ENCODE assay signal across 22 cellular contexts in genomic region chr20:33910529-33911327, GRCh38.
DNase-seq lines count a peak whose midpoint lies in the region; ATAC-seq, FAIRE-seq and TF ChIP-seq lines count a peak whose summit lies in the region.
"Had no signal": no experiment of that assay in that cellular context is flagged by ENCODE, and none has a peak within 500 bp of the region (broad histone marks: within the 10 kb centered on the region; RNA-seq: fewer than 3 reads in every experiment).

No MANE protein-coding gene starts in this region.

- intact Hi-C loops in head of caudate nucleus (cut with DNase I), result no loop called here

- peaks cover 18% of the 10 kb centered on the region for H3K27me3 Mint-ChIP-seq in nephron (ENCODE audit: low read depth)
- H3K27me3 Mint-ChIP-seq: stimulated activated naive CD8-positive, alpha-beta T cell treated with anti-CD3 and anti-CD28 coated beads, Interleukin-15, Interleukin-2, amounts not matched to agents 100 ng/mL and 50 ng/mL, for 24 hours had no signal

- no peak overlapping the region for H3K4me2 ChIP-seq in A549
- peak overlapping the region; percentile 36 for H3K4me2 ChIP-seq in SU-DHL-6 (ENCODE audit: low read depth, low read length, poor library complexity, severe bottlenecking)

- no peak for DNase-seq in A549 (ENCODE audit: low read depth in 1 of 2, low spot score in 1 of 2)
- no peak for DNase-seq in GM12891 (ENCODE audit: insufficient read length, low spot score)
- no peak for DNase-seq in head of caudate nucleus
- DNase-seq in HAP-1 (ENCODE audit: low spot score in 2 of 2), result no peak
- no peak for DNase-seq in caudate nucleus (lab: John Stamatoyannopoulos, UW)
- no peak for DNase-seq in inferior parietal cortex (ENCODE audit: extremely low spot score)
- DNase-seq: activated CD4-positive, alpha-beta T cell treated with anti-CD3 and anti-CD28 coated beads, Interleukin-2, amount 10 ng/mL, durations not matched to agents 7 days and 5 days; amniotic stem cell; COR-L47; H7; NCI-H1694; NCI-H524 treated with DMSO at 0.1 percent for 48 hours; Right ventricle myocardium superior; T-cell had no signal

- H3K9me3 Mint-ChIP-seq in nephron, result no peaks in the 10 kb centered on the region
- H3K9me3 Mint-ChIP-seq: activated CD4-positive, alpha-beta T cell treated with anti-CD3 and anti-CD28 coated beads, Interleukin-2, amount 10 ng/mL, durations not matched to agents 7 days and 5 days; central memory CD8-positive, alpha-beta T cell; natural killer cell treated with Interleukin-12 subunit alpha and Interleukin-12 subunit beta and Interleukin-15 and Interleukin-18, amount 100 ng/mL, for 72 hours; stimulated activated naive CD8-positive, alpha-beta T cell treated with anti-CD3 and anti-CD28 coated beads, Interleukin-15, Interleukin-2, amounts not matched to agents 100 ng/mL and 50 ng/mL, for 24 hours; T-cell had no signal

- H4K20me1 ChIP-seq in SU-DHL-6 (ENCODE audit: low read depth, low read length), result no peaks in the 10 kb centered on the region

- TF ChIP-seq EP300 in A549 (IDR thresholded peaks at IDR 0.05), result no peak

- H3K4me1 ChIP-seq in A549, result peaks cover 17% of the 10 kb centered on the region
- peaks cover 24% of the 10 kb centered on the region for H3K4me1 ChIP-seq in HAP-1

- H3K9ac ChIP-seq in SU-DHL-6 (ENCODE audit: low read length), result peak overlapping the region; percentile 31

- H3K36me3 ChIP-seq in SU-DHL-6 (ENCODE audit: low read length) (no peaks in the 10 kb centered on the region), HAP-1 (replicated peaks) (no peaks in the 10 kb centered on the region)

- H3K9me3 ChIP-seq in A549 (no peaks in the 10 kb centered on the region), SU-DHL-6 (ENCODE audit: insufficient read depth, low read length) (no peaks in the 10 kb centered on the region), HAP-1 (no peaks in the 10 kb centered on the region)

- peak overlapping the region; percentile 16 for H2AFZ ChIP-seq in SU-DHL-6 (ENCODE audit: low read depth, low read length, severe bottlenecking)

- H3K27ac Mint-ChIP-seq in nephron, result peak overlapping the region in 2 of 3 experiments; percentile 25 to 90
- H3K27ac Mint-ChIP-seq: activated CD4-positive, alpha-beta T cell treated with anti-CD3 and anti-CD28 coated beads, Interleukin-2, amount 10 ng/mL, durations not matched to agents 7 days and 5 days; natural killer cell treated with Interleukin-12 subunit alpha and Interleukin-12 subunit beta and Interleukin-15 and Interleukin-18, amount 100 ng/mL, for 72 hours; stimulated activated naive CD8-positive, alpha-beta T cell treated with anti-CD3 and anti-CD28 coated beads, Interleukin-15, Interleukin-2, amounts not matched to agents 100 ng/mL and 50 ng/mL, for 24 hours; T-cell had no signal

- H3K4me3 ChIP-seq in A549, result no peak overlapping the region
- no peak overlapping the region for H3K4me3 ChIP-seq in SU-DHL-6 (ENCODE audit: insufficient read depth, low read length, poor library complexity, severe bottlenecking)
- H3K4me3 ChIP-seq in HAP-1, result no peak overlapping the region

- no peak for TF ChIP-seq POLR2A in A549 (IDR thresholded peaks at IDR 0.05; ENCODE audit: low read length)
- no peak for TF ChIP-seq POLR2A in GM12891 (IDR thresholded peaks at IDR 0.05; ENCODE audit: low read depth, low read length)

- peaks cover 39% of the 10 kb centered on the region for H3K4me1 Mint-ChIP-seq in nephron
- H3K4me1 Mint-ChIP-seq: central memory CD8-positive, alpha-beta T cell had no signal

- no peaks in the 10 kb centered on the region; the same call in 1 of the 2 replicates for H3F3A ChIP-seq in SU-DHL-6 (ENCODE audit: insufficient read depth)

- POLR2A ChIA-PET in A549 (lab: Yijun Ruan, JAX), result no interaction called here

- ATAC-seq in A549, result no peak
- ATAC-seq: natural killer cell treated with Interleukin-12 subunit alpha and Interleukin-12 subunit beta and Interleukin-15 and Interleukin-18, amount 100 ng/mL, for 72 hours; T-cell had no signal

- TF ChIP-seq RAD21 in A549 (conservative IDR thresholded peaks at IDR 0.05 in 1 of 2, IDR thresholded peaks at IDR 0.05 in 1 of 2), result no peak

- no peaks in the 10 kb centered on the region for H3K79me2 ChIP-seq in SU-DHL-6 (ENCODE audit: insufficient read depth, low read length)

- H3K36me3 Mint-ChIP-seq in nephron (ENCODE audit: low read depth), result no peaks in the 10 kb centered on the region
- H3K36me3 Mint-ChIP-seq: natural killer cell treated with Interleukin-12 subunit alpha and Interleukin-12 subunit beta and Interleukin-15 and Interleukin-18, amount 100 ng/mL, for 72 hours; T-cell had no signal

- H3K27me3 ChIP-seq in SU-DHL-6 (ENCODE audit: low read length), result no peaks in the 10 kb centered on the region
- no peaks in the 10 kb centered on the region for H3K27me3 ChIP-seq in HAP-1 (ENCODE audit: low read depth)

- H3K27ac ChIP-seq in A549 (peak overlapping the region in 1 of 2 experiments; percentile 57; a peak in 1 of 6 replicates), SU-DHL-6 (ENCODE audit: low read depth, low read length) (peak overlapping the region; percentile 33), caudate nucleus (ENCODE audit: low read depth, low read length) (no peak overlapping the region)

- CTCF ChIA-PET in A549 (lab: Yijun Ruan, JAX), result interaction anchor here (0.7 to 0.9 kb wide), 3 partner anchors 24 to 255 kb away, joined by 3 to 4 read pairs (median 3); no protein-coding TSS in a partner anchor

- FAIRE-seq in A549 (lab: Jason Lieb, UNC) (no peak), GM12891 (lab: Jason Lieb, UNC) (no peak)
- FAIRE-seq: frontal cortex, GM19239, urothelium cell line had no signal

- no peaks in the 10 kb centered on the region for H3K9me2 ChIP-seq in SU-DHL-6 (replicated peaks; ENCODE audit: insufficient read depth, low read length)

- H3K4me3 Mint-ChIP-seq in nephron, result no peak overlapping the region
- H3K4me3 Mint-ChIP-seq: activated CD4-positive, alpha-beta T cell treated with anti-CD3 and anti-CD28 coated beads, Interleukin-2, amount 10 ng/mL, durations not matched to agents 7 days and 5 days; central memory CD8-positive, alpha-beta T cell; natural killer cell treated with Interleukin-12 subunit alpha and Interleukin-12 subunit beta and Interleukin-15 and Interleukin-18, amount 100 ng/mL, for 72 hours; stimulated activated naive CD8-positive, alpha-beta T cell treated with anti-CD3 and anti-CD28 coated beads, Interleukin-15, Interleukin-2, amounts not matched to agents 100 ng/mL and 50 ng/mL, for 24 hours; T-cell had no signal

- 87% methylated on average over 6 of the region's 6 CpGs for WGBS in A549 (ENCODE audit: missing lambda C conversion rate)

- TF ChIP-seq CTCF in A549 (IDR thresholded peaks at IDR 0.05) (no peak), SU-DHL-6 (IDR thresholded peaks at IDR 0.05; ENCODE audit: insufficient read depth, low read length, poor library complexity, severe bottlenecking) (no peak), nephron (IDR thresholded peaks at IDR 0.05; ENCODE audit: unreplicated experiment in 3 of 3) (no peak)

- in situ Hi-C loops in HAP-1 (cut with MboI; ENCODE audit: low sequenced_read_pairs), result no loop called here

TF ChIP-seq in A549, 52 proteins besides CTCF, POLR2A, EP300 and RAD21:
- TF ChIP-seq KDM5A (IDR thresholded peaks at IDR 0.05), result no peak
- peak; percentile 67 for TF ChIP-seq NFE2L2 (conservative IDR thresholded peaks at IDR 0.05; ENCODE audit: low read length)
- TF ChIP-seq MAFK (IDR thresholded peaks at IDR 0.05; ENCODE audit: partially characterized antibody), result peak; percentile 67

TF ChIP-seq in GM12891, 5 proteins besides CTCF, POLR2A, EP300 and RAD21:
- TF ChIP-seq PAX5 (IDR thresholded peaks at IDR 0.05; ENCODE audit: insufficient read depth, low read length, severe bottlenecking) (peak; percentile 56), POU2F2 (IDR thresholded peaks at IDR 0.05; ENCODE audit: low read depth, low read length) (no peak)
